In the genomic region with DNA sequence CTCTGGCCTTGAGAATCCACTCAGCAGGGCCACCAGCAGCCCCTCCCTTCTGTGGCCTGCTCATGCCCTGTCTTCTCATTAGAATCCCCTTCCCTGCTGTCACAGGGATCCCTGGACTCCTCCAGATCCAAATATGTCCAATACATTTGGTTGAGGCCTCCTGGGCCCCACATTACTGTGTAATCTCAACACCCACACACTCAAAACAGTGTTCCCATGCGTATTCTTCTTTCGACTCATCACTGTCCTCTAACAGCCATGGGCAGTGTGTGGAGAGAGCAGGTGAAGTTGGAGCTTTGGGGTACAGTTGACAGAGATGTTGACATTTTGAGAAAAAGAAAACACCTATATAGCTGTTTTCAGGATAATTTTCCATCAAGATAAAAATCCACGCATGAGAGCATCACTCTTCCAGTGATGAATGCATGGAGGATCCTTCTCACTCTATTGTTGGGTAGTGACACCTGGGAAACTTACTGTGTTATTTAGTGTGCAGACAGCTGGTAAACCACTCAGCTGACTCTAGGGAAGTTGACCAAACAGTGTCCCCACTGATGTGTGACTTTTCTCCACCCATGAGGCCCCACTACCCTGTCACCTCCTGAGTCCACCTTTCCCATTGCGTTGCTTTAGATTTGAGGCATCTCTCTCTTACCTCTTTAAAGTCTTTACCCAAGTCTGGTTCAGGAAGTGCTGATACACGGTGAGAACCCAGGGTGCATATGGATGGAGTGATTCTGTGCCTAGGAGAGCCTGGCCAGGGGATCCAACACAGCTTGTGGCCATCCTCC, we compare ENCODE assay signal across 15 cellular contexts. TPM values are rescaled to one million over a fixed set of nuclear protein-coding genes. Genes with fewer than 3 reads are reported as not detected.
"Had no signal": no experiment of that assay in that cellular context is flagged by ENCODE, and none has a peak within 500 bp of the region (broad histone marks: within the 10 kb centered on the region; RNA-seq: fewer than 3 reads in every experiment).

No MANE protein-coding gene starts in this region.

- H3K27me3 Mint-ChIP-seq: naive thymus-derived CD4-positive, alpha-beta T cell had no signal

- DNase-seq: activated CD4-positive, CD25-positive, alpha-beta regulatory T cell treated with anti-CD3 and anti-CD28 coated beads, Interleukin-2, amount 50 U/mL, for 72 hours; activated CD8-positive, alpha-beta memory T cell treated with anti-CD3 and anti-CD28 coated beads for 24 hours; glutamatergic neuron; left colon; naive thymus-derived CD4-positive, alpha-beta T cell; small intestine; T-helper 2 cell; trophoblast cell had no signal

- ATAC-seq: left colon; naive thymus-derived CD4-positive, alpha-beta T cell had no signal

- H3K27me3 ChIP-seq: ascending aorta, right atrium auricular region had no signal

- H3K4me3 Mint-ChIP-seq: naive thymus-derived CD4-positive, alpha-beta T cell had no signal

- H3K36me3 Mint-ChIP-seq: naive thymus-derived CD4-positive, alpha-beta T cell had no signal

- H3K9me3 ChIP-seq: ascending aorta, right atrium auricular region had no signal

- H3K9me3 Mint-ChIP-seq: naive thymus-derived CD4-positive, alpha-beta T cell had no signal

- H3K27ac Mint-ChIP-seq: naive thymus-derived CD4-positive, alpha-beta T cell had no signal

- H3K4me1 ChIP-seq: ascending aorta, right atrium auricular region had no signal

- H3K4me3 ChIP-seq: ascending aorta, lung, right atrium auricular region had no signal

- H3K36me3 ChIP-seq: ascending aorta, right atrium auricular region had no signal

RNA-seq across cellular contexts. Expression of a gene that starts 28.7 kb away (rescaled TPM):
- total RNA-seq: ascending aorta; bronchial epithelial cell; chondrocyte; dermis microvascular lymphatic vessel endothelial cell; left colon; lung; naive thymus-derived CD4-positive, alpha-beta T cell; posterior vena cava; right atrium auricular region had no signal
